In the genomic region with DNA sequence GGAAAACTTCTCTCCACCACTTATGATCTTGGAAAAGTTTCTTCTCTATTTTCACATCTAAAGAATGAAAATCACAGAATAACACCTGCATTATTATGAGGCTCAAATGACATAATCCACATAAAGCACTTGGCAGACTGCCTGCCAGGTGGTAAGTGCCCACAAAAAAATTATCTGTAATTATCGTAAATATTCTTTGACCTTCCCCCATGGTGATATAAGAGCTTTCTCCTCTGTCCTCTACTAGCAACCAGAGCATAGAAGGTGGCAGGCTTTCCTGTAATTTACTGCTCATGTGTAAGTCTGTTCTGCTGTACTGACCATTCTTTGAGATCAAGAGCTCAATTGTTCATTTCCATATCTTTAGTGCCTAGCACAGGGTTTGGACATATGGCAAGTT, we compare ENCODE assay signal across 8 cellular contexts. TPM values are rescaled to one million over a fixed set of nuclear protein-coding genes. Genes with fewer than 3 reads are reported as not detected.
DNase-seq lines count a peak whose midpoint lies in the region; ATAC-seq and TF ChIP-seq lines count a peak whose summit lies in the region.

No MANE protein-coding gene starts in this region.

- H3K27me3 Mint-ChIP-seq in activated CD4-positive, alpha-beta T cell treated with anti-CD3 and anti-CD28 coated beads for 36 hours = peaks cover 6% of the 10 kb centered on the region
- peaks cover 4% of the 10 kb centered on the region for H3K27me3 Mint-ChIP-seq in activated naive CD8-positive, alpha-beta T cell treated with anti-CD3 and anti-CD28 coated beads, Interleukin-2, amount 10 ng/mL, durations not matched to agents 7 days and 5 days

- no peak overlapping the region for H3K14ac ChIP-seq in trophoblast cell (ENCODE audit: low read length)

- H2BK5ac ChIP-seq in trophoblast cell (ENCODE audit: low read depth, low read length, poor library complexity) = no peak overlapping the region

- no peaks in the 10 kb centered on the region for H3K36me3 Mint-ChIP-seq in activated CD4-positive, alpha-beta T cell treated with anti-CD3 and anti-CD28 coated beads for 36 hours (ENCODE audit: low read depth)
- H3K36me3 Mint-ChIP-seq in activated naive CD8-positive, alpha-beta T cell treated with anti-CD3 and anti-CD28 coated beads, Interleukin-2, amount 10 ng/mL, durations not matched to agents 7 days and 5 days = peaks cover 8% of the 10 kb centered on the region

- H3K79me2 ChIP-seq in Loucy (ENCODE audit: insufficient read depth, low read length) (no peaks in the 10 kb centered on the region), trophoblast cell (ENCODE audit: control insufficient read depth, insufficient read depth, low read length, poor library complexity) (no peaks in the 10 kb centered on the region)

- no peaks in the 10 kb centered on the region for H4K20me1 ChIP-seq in Loucy (ENCODE audit: insufficient read depth, low read length, poor library complexity, severe bottlenecking)

- H3K4me3 Mint-ChIP-seq in activated CD4-positive, alpha-beta T cell treated with anti-CD3 and anti-CD28 coated beads for 36 hours = peak overlapping the region; percentile 53
- peak overlapping the region; percentile 86 for H3K4me3 Mint-ChIP-seq in activated naive CD8-positive, alpha-beta T cell treated with anti-CD3 and anti-CD28 coated beads, Interleukin-2, amount 10 ng/mL, durations not matched to agents 7 days and 5 days

- no peak overlapping the region for H4K12ac ChIP-seq in trophoblast cell (ENCODE audit: low read depth, low read length)

- H2AK5ac ChIP-seq in trophoblast cell (ENCODE audit: low read length) = no peak overlapping the region

- H4K8ac ChIP-seq in trophoblast cell (ENCODE audit: low read depth, low read length) = no peak overlapping the region

- H3F3A ChIP-seq in Loucy (ENCODE audit: low read depth) = no peaks in the 10 kb centered on the region

- no peak for DNase-seq in activated CD4-positive, alpha-beta T cell treated with anti-CD3 and anti-CD28 coated beads for 36 hours
- no peak for DNase-seq in activated CD4-positive, alpha-beta T cell treated with anti-CD3 and anti-CD28 coated beads, Interleukin-2, amount 50 U/mL, for 4 hours
- no peak for DNase-seq in activated naive CD8-positive, alpha-beta T cell treated with anti-CD3 and anti-CD28 coated beads, Interleukin-2, amount 10 ng/mL, durations not matched to agents 7 days and 5 days
- DNase-seq in trophoblast cell = no peak
- no peak for DNase-seq in NCI-H526 treated with DMSO at 0.1 percent for 48 hours (lab: John Stamatoyannopoulos, UW)

- H3K9ac ChIP-seq in Loucy (ENCODE audit: low read depth, low read length, poor library complexity, severe bottlenecking) = peak overlapping the region; percentile 52
- H3K9ac ChIP-seq in trophoblast cell (ENCODE audit: low read length) = no peak overlapping the region

- H3K27ac Mint-ChIP-seq in activated CD4-positive, alpha-beta T cell treated with anti-CD3 and anti-CD28 coated beads for 36 hours = peak overlapping the region; percentile 82
- peak overlapping the region; percentile 53 for H3K27ac Mint-ChIP-seq in activated naive CD8-positive, alpha-beta T cell treated with anti-CD3 and anti-CD28 coated beads, Interleukin-2, amount 10 ng/mL, durations not matched to agents 7 days and 5 days

- H2BK12ac ChIP-seq in trophoblast cell (ENCODE audit: low read length) = no peak overlapping the region

- H3K9me3 ChIP-seq in Loucy (ENCODE audit: insufficient read depth, low read depth, low read length) (no peaks in the 10 kb centered on the region), trophoblast cell (ENCODE audit: insufficient read depth, low read depth, low read length) (no peaks in the 10 kb centered on the region)

- H3K4me3 ChIP-seq in Loucy (ENCODE audit: low read length, poor library complexity, severe bottlenecking) (peak overlapping the region; percentile 76), trophoblast cell (ENCODE audit: low read depth, low read length) (no peak overlapping the region)

- H3K27ac ChIP-seq in trophoblast cell (ENCODE audit: low read depth, low read length) = no peak overlapping the region

- peak overlapping the region; percentile 87 for H2AFZ ChIP-seq in Loucy (ENCODE audit: low read length)
- H2AFZ ChIP-seq in trophoblast cell (ENCODE audit: insufficient read depth, low read length, poor library complexity) = no peak overlapping the region

- POLR2A ChIA-PET in activated CD4-positive, alpha-beta T cell treated with anti-CD3 and anti-CD28 coated beads for 36 hours (lab: Charles Lee) = interaction anchor here (1.0 to 1.6 kb wide), 2 partner anchors 17 to 125 kb away, joined by 4 to 5 read pairs; no protein-coding TSS in a partner anchor
- POLR2A ChIA-PET in activated naive CD8-positive, alpha-beta T cell treated with anti-CD3 and anti-CD28 coated beads, Interleukin-2, amount 10 ng/mL, durations not matched to agents 7 days and 5 days (lab: Charles Lee) = interaction anchor here (0.6 to 2.0 kb wide), 5 partner anchors 28 to 151 kb away, joined by 3 to 9 read pairs (median 5); a partner anchor contains a TSS

- H3K4me1 Mint-ChIP-seq in activated CD4-positive, alpha-beta T cell treated with anti-CD3 and anti-CD28 coated beads for 36 hours = peaks cover 27% of the 10 kb centered on the region
- H3K4me1 Mint-ChIP-seq in activated naive CD8-positive, alpha-beta T cell treated with anti-CD3 and anti-CD28 coated beads, Interleukin-2, amount 10 ng/mL, durations not matched to agents 7 days and 5 days = peaks cover 12% of the 10 kb centered on the region

- no peaks in the 10 kb centered on the region for H3K79me1 ChIP-seq in trophoblast cell (ENCODE audit: low read length)

- no peaks in the 10 kb centered on the region for H3K27me3 ChIP-seq in Loucy (ENCODE audit: insufficient read depth, low read length, poor library complexity, severe bottlenecking)
- H3K27me3 ChIP-seq in trophoblast cell (ENCODE audit: insufficient read depth, low read length) = no peaks in the 10 kb centered on the region

- no peak overlapping the region for H3K18ac ChIP-seq in trophoblast cell (ENCODE audit: low read length)

- intact Hi-C loops in activated CD4-positive, alpha-beta T cell treated with anti-CD3 and anti-CD28 coated beads for 36 hours (cut with DNase I, micrococcal nuclease) = loop anchor here (1.0 to 5.0 kb wide), 7 partner anchors 17 to 341 kb away; a partner anchor contains a TSS

- H3K23ac ChIP-seq in trophoblast cell (ENCODE audit: low read length) = no peak overlapping the region

- TF ChIP-seq CTCF in Loucy (conservative IDR thresholded peaks at IDR 0.05; ENCODE audit: low read length) = no peak

- peak overlapping the region; percentile 73 for H2BK120ac ChIP-seq in trophoblast cell (ENCODE audit: insufficient read depth, low read length, poor library complexity)

- no CpG with 5 or more reads among the region's 1 CpG for WGBS in trophoblast cell (ENCODE audit: extremely low coverage, insufficient coverage, insufficient read length)

- H3K4ac ChIP-seq in trophoblast cell (ENCODE audit: low read depth, low read length) = no peak overlapping the region

- no peak overlapping the region for H4K91ac ChIP-seq in trophoblast cell (ENCODE audit: low read depth, low read length)

- no peaks in the 10 kb centered on the region for H3K9me3 Mint-ChIP-seq in activated CD4-positive, alpha-beta T cell treated with anti-CD3 and anti-CD28 coated beads for 36 hours (ENCODE audit: low read depth)
- no peaks in the 10 kb centered on the region for H3K9me3 Mint-ChIP-seq in activated naive CD8-positive, alpha-beta T cell treated with anti-CD3 and anti-CD28 coated beads, Interleukin-2, amount 10 ng/mL, durations not matched to agents 7 days and 5 days

- H3K4me1 ChIP-seq in Loucy (ENCODE audit: insufficient read depth, low read length, poor library complexity, severe bottlenecking) = peaks cover 8% of the 10 kb centered on the region
- peaks cover 3 to 5% of the 10 kb centered on the region in 2 experiments for H3K4me1 ChIP-seq in trophoblast cell (ENCODE audit: control insufficient read depth in 1 of 2, insufficient read depth in 2 of 2, low read length in 2 of 2)

- ATAC-seq in activated CD4-positive, alpha-beta T cell treated with anti-CD3 and anti-CD28 coated beads for 36 hours = no peak
- no peak for ATAC-seq in activated naive CD8-positive, alpha-beta T cell treated with anti-CD3 and anti-CD28 coated beads, Interleukin-2, amount 10 ng/mL, durations not matched to agents 7 days and 5 days (ENCODE audit: low read depth)
- no peak for ATAC-seq in activated CD4-positive, CD25-positive, alpha-beta regulatory T cell treated with anti-CD3 and anti-CD28 coated beads, Interleukin-2, amount 50 U/mL, for 24 hours
- ATAC-seq in GM18858 (IDR thresholded peaks at IDR 0.05; ENCODE audit: unreplicated experiment) = no peak

- CTCF ChIA-PET in activated CD4-positive, alpha-beta T cell treated with anti-CD3 and anti-CD28 coated beads for 36 hours (lab: Charles Lee) = interaction anchor here (1.0 to 2.7 kb wide), 20 partner anchors 9 to 177 kb away, joined by 3 to 57 read pairs (median 6); a partner anchor contains a TSS

- H3K4me2 ChIP-seq in Loucy (ENCODE audit: low read depth, low read length, poor library complexity, severe bottlenecking) (peak overlapping the region; percentile 73), trophoblast cell (ENCODE audit: low read length) (no peak overlapping the region)

- H3K9me2 ChIP-seq in Loucy (replicated peaks; ENCODE audit: low read depth, low read length) = no peaks in the 10 kb centered on the region

- H3K36me3 ChIP-seq in Loucy (ENCODE audit: insufficient read depth, low read length) = no peaks in the 10 kb centered on the region
- H3K36me3 ChIP-seq in trophoblast cell (ENCODE audit: control insufficient read depth in 1 of 2, insufficient read depth in 2 of 2, low read length in 2 of 2) = no peaks in the 10 kb centered on the region

RNA-seq across cellular contexts. Expression of a gene that starts 51.7 kb away (rescaled TPM):
- total RNA-seq in activated CD4-positive, alpha-beta T cell treated with anti-CD3 and anti-CD28 coated beads for 36 hours = 100 to 1,000 TPM in 1 of 2 experiments, 10 to 100 TPM in 1; 90.3 to 127 TPM
- total RNA-seq in activated naive CD8-positive, alpha-beta T cell treated with anti-CD3 and anti-CD28 coated beads, Interleukin-2, amount 10 ng/mL, durations not matched to agents 7 days and 5 days = 10 to 100 TPM; 43.4 TPM
- 18.9 and 20.8 TPM in 2 replicates for polyA plus RNA-seq in trophoblast cell (2013)
